In the genomic region with DNA sequence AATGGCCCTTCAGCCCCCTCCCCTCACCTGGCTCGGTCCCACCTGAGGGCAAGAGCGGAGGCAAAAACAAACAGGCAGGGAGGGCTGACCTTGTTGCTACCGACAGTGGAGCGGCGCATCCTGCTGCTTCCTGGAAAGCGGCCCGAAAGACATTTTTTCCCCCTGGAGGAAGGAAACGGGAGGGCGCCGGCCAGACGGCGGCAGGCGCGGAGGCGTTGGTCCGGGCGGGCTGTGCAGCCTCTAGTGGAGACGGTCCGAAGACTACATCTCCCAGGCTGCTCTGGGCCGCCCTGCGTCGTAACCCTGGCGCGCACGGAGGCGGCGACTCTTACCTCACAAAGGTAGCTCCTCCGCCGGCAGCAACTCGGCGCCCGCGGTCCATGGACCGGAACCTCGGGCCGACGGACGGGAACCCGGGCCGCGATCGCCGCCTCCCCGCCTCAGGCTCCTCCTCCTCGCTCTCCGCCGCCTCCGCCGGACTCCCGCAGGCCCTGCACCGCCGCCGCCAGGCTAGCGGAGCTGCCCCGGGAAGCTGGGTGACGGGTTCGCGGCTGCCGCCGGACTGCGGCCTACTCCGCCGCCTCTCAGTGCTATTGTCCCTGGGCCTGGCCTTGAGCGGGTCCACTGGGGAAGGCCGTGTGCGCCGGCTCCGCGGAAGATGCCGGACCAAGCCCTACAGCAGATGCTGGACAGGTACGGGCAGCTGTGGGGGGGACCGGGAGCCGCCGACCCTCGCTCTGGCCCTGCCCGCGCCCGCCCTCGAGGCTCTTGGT, we compare ENCODE assay signal across 8 cellular contexts. TPM values are rescaled to one million over a fixed set of nuclear protein-coding genes. Genes with fewer than 3 reads are reported as not detected.
DNase-seq lines count a peak whose midpoint lies in the region; ATAC-seq and TF ChIP-seq lines count a peak whose summit lies in the region.

A gene (minus strand): TSS at position 242 of the 773 bp plus-strand sequence. CDS start 50,728 bp downstream, outside the sequence.
A gene with protein sequence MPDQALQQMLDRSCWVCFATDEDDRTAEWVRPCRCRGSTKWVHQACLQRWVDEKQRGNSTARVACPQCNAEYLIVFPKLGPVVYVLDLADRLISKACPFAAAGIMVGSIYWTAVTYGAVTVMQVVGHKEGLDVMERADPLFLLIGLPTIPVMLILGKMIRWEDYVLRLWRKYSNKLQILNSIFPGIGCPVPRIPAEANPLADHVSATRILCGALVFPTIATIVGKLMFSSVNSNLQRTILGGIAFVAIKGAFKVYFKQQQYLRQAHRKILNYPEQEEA (plus strand): TSS at position 331 of the 773 bp plus-strand sequence. CDS start 328 bp downstream, at position 659.

- peak within 1 kb of the TSS; percentile 80 for H3K27ac ChIP-seq in CD4-positive, CD25-positive, alpha-beta regulatory T cell (ENCODE audit: insufficient read depth, low read length, poor library complexity, severe bottlenecking)
- peak within 1 kb of the TSS; percentile 47 to 97 (median 92) for H3K27ac ChIP-seq in dorsolateral prefrontal cortex

- H3K4me1 ChIP-seq in CD4-positive, CD25-positive, alpha-beta regulatory T cell (ENCODE audit: control insufficient read depth, insufficient read depth, low read length, poor library complexity, severe bottlenecking) = peaks cover 27% of the 10 kb centered on the region

- H3K27me3 Mint-ChIP-seq in CD4-positive, CD25-positive, alpha-beta regulatory T cell = no peaks in the 10 kb centered on the region

- no peaks in the 10 kb centered on the region for H3K9me3 Mint-ChIP-seq in CD4-positive, CD25-positive, alpha-beta regulatory T cell

- peak; percentile 89 to 97 (median 90) for DNase-seq in CD4-positive, CD25-positive, alpha-beta regulatory T cell
- peak; percentile 73 for DNase-seq in NCI-H748 treated with DMSO at 0.1 percent for 48 hours (lab: John Stamatoyannopoulos, UW)
- DNase-seq in activated CD4-positive, alpha-beta T cell treated with anti-CD3 and anti-CD28 coated beads, Interleukin-2, amount 50 U/mL, for 48 hours = peak; percentile 91 to 94
- peak; percentile 89 to 97 (median 96) for DNase-seq in dorsolateral prefrontal cortex
- DNase-seq in lower leg skin (ENCODE audit: low spot score in 2 of 2) = peak; percentile 96 to 99
- DNase-seq in stimulated activated CD4-positive, alpha-beta T cell treated with anti-CD3 and anti-CD28 coated beads, Interleukin-4, amount 100 ng/mL, for 48 hours (ENCODE audit: low read depth in 2 of 2) = peak; percentile 87 to 91

- H3K27me3 ChIP-seq in CD4-positive, CD25-positive, alpha-beta regulatory T cell (ENCODE audit: control insufficient read depth, insufficient read depth, low read length) = no peaks in the 10 kb centered on the region
- no peaks in the 10 kb centered on the region for H3K27me3 ChIP-seq in dorsolateral prefrontal cortex

- peak; percentile 99 for ATAC-seq in CD4-positive, CD25-positive, alpha-beta regulatory T cell (ENCODE audit: low read depth in 2 of 2)
- ATAC-seq in GM19395 (IDR thresholded peaks at IDR 0.05; ENCODE audit: unreplicated experiment) = peak; percentile 98
- peak; percentile 97 for ATAC-seq in HG03565 (IDR thresholded peaks at IDR 0.05; ENCODE audit: unreplicated experiment)

- H3K27ac Mint-ChIP-seq in CD4-positive, CD25-positive, alpha-beta regulatory T cell = peak within 1 kb of the TSS; percentile 82 to 88 (median 83)

- H3K4me3 Mint-ChIP-seq in CD4-positive, CD25-positive, alpha-beta regulatory T cell = peak within 1 kb of the TSS; percentile 96 to 98 (median 97)

- H3K36me3 ChIP-seq in CD4-positive, CD25-positive, alpha-beta regulatory T cell (ENCODE audit: control insufficient read depth, insufficient read depth, low read length) = no peaks in the 10 kb centered on the region

- H3K4me3 ChIP-seq in CD4-positive, CD25-positive, alpha-beta regulatory T cell (ENCODE audit: low read depth, low read length) = peak within 1 kb of the TSS; percentile 90
- peak within 1 kb of the TSS; percentile 72 to 100 (median 97) for H3K4me3 ChIP-seq in dorsolateral prefrontal cortex
- H3K4me3 ChIP-seq in lower leg skin (ENCODE audit: low read depth, poor library complexity, severe bottlenecking) = peak within 1 kb of the TSS; percentile 94

- TF ChIP-seq CTCF in dorsolateral prefrontal cortex (IDR thresholded peaks at IDR 0.05 in 54 of 56, conservative IDR thresholded peaks at IDR 0.05 in 2 of 56; ENCODE audit: low read depth in 1 of 56, partially characterized antibody in 56 of 56) = peak; percentile 31 to 75 (median 62)
- TF ChIP-seq CTCF in lower leg skin (IDR thresholded peaks at IDR 0.05) = peak in 1 of 3 donors; percentile 52

- peaks cover 8% of the 10 kb centered on the region for H3K36me3 Mint-ChIP-seq in CD4-positive, CD25-positive, alpha-beta regulatory T cell

- 0% methylated on average over 34 to 49 of the region's 79 CpGs for WGBS in lower leg skin, 2 donors

- peak in 1 of 2 donors; percentile 18 for TF ChIP-seq POLR2A in lower leg skin (IDR thresholded peaks at IDR 0.05)

- peaks cover 8 to 43% (median 30%) of the 10 kb centered on the region in 4 donors for H3K4me1 Mint-ChIP-seq in CD4-positive, CD25-positive, alpha-beta regulatory T cell

- no peaks in the 10 kb centered on the region for H3K9me3 ChIP-seq in CD4-positive, CD25-positive, alpha-beta regulatory T cell (ENCODE audit: control insufficient read depth in 2 of 2, low read length in 2 of 2)

- intact Hi-C loops in dorsolateral prefrontal cortex (cut with DNase I) = loop anchor here (1.0 to 10.0 kb wide), 6 partner anchors 50 to 494 kb away; a partner anchor contains a TSS
- intact Hi-C loops in lower leg skin (cut with DNase I; ENCODE audit: low total_unique reads) = no loop called here

RNA-seq across cellular contexts. Expression of the first gene that starts in this region (rescaled TPM):
- total RNA-seq in CD4-positive, CD25-positive, alpha-beta regulatory T cell = 4.4 TPM
- 1 to 10 TPM in 1 of 4 donors, under 1 TPM in 3; 0.47 to 2.2 (median 0.93) TPM for polyA plus RNA-seq in CD4-positive, CD25-positive, alpha-beta regulatory T cell
- total RNA-seq in dorsolateral prefrontal cortex (10 to 100 TPM; 22.9 to 71.6 (median 53.0) TPM), lower leg skin (10 to 100 TPM; 10.8 to 15.2 (median 13.6) TPM)

RNA-seq across cellular contexts. Expression of the second gene that starts in this region (rescaled TPM):
- 27.8 TPM for total RNA-seq in CD4-positive, CD25-positive, alpha-beta regulatory T cell
- polyA plus RNA-seq in CD4-positive, CD25-positive, alpha-beta regulatory T cell = 10 to 100 TPM; 21.8 to 36.6 (median 25.0) TPM
- total RNA-seq in dorsolateral prefrontal cortex = 10 to 100 TPM; 20.9 to 46.0 (median 34.0) TPM
- 10 to 100 TPM; 10.2 to 19.2 (median 14.1) TPM for total RNA-seq in lower leg skin

Comparison
In these comparisons a context has a peak if more than half of its experiments do, and no peak if none do; other contexts are left out.
1. Peak in every context shown above with its lines: DNase-seq, ATAC-seq, H3K4me3 ChIP-seq and H3K27ac ChIP-seq.